Comparison of ENCODE assay signal across 8 cellular contexts in the genomic region with DNA sequence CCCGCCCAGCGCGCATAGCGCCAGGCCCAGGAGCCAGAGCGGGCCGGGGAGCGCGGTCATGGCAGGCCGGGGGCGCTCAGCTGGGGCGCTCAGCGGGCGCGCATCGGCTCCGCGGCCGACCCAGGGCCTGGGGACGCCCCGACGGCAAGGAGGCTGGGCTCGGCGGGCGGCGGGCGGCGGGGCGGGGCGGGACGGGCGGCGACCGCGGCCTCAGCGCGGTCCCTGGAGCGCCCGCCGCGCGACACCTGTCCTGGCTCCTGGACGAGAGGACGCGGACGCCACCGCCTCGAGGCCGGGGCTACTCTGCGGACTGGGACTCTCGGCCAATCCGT. TPM values are rescaled to one million over a fixed set of nuclear protein-coding genes. Genes with fewer than 3 reads are reported as not detected.
DNase-seq lines count a peak whose midpoint lies in the region; ATAC-seq, FAIRE-seq and TF ChIP-seq lines count a peak whose summit lies in the region.

No MANE protein-coding gene starts in this region.

- H3K4me3 ChIP-seq in GM08714 (ENCODE audit: low read length) (peak overlapping the region; percentile 33; the same call in 1 of the 2 replicates), dorsolateral prefrontal cortex (peak overlapping the region in 58 of 59 donors; percentile 28 to 71 (median 56)), ovary (peak overlapping the region; percentile 24)

- TF ChIP-seq CTCF in dorsolateral prefrontal cortex (IDR thresholded peaks at IDR 0.05 in 54 of 56, conservative IDR thresholded peaks at IDR 0.05 in 2 of 56; ENCODE audit: low read depth in 1 of 56, partially characterized antibody in 56 of 56), result no peak
- no peak for TF ChIP-seq CTCF in ovary (IDR thresholded peaks at IDR 0.05)
- TF ChIP-seq CTCF in D721Med (IDR thresholded peaks at IDR 0.05; ENCODE audit: insufficient read depth, missing control alignments), result no peak

- ATAC-seq in HG02870 (IDR thresholded peaks at IDR 0.05; ENCODE audit: unreplicated experiment) (peak; percentile 12), GM21528 (IDR thresholded peaks at IDR 0.05; ENCODE audit: low FRiP score, unreplicated experiment) (no peak)

- peak overlapping the region in 1 of 59 donors; percentile 38 for H3K27ac ChIP-seq in dorsolateral prefrontal cortex
- H3K27ac ChIP-seq in ovary, result no peak overlapping the region

- no peak for TF ChIP-seq EP300 in ovary (IDR thresholded peaks at IDR 0.05)

- TF ChIP-seq POLR2A in ovary (IDR thresholded peaks at IDR 0.05), result no peak
- TF ChIP-seq POLR2A in GM12892 (IDR thresholded peaks at IDR 0.05; ENCODE audit: low read depth, low read length), result no peak

- intact Hi-C loops in dorsolateral prefrontal cortex (cut with DNase I) (no loop called here), ovary (cut with DNase I) (no loop called here)

- DNase-seq in dorsolateral prefrontal cortex (no peak), ovary (no peak), D721Med (ENCODE audit: insufficient read length, low spot score) (no peak), cortex of kidney (lab: John Stamatoyannopoulos, UW) (no peak), GM12892 (ENCODE audit: insufficient read length) (no peak)

- FAIRE-seq in D721Med (lab: Jason Lieb, UNC) (no peak), GM12892 (lab: Jason Lieb, UNC) (no peak)

- WGBS in ovary, 3 donors, result 1% methylated on average over 18 to 51 of the region's 51 CpGs; no CpG with 5 or more reads in 1 of the 3 donors

- no peaks in the 10 kb centered on the region for H3K4me1 ChIP-seq in ovary (ENCODE audit: insufficient read depth)

- H3K9me3 ChIP-seq in ovary, result no peaks in the 10 kb centered on the region

- no peaks in the 10 kb centered on the region for H3K36me3 ChIP-seq in ovary

- H3K27me3 ChIP-seq in dorsolateral prefrontal cortex (peaks cover 0 to 24% (median 7%) of the 10 kb centered on the region in 45 donors), ovary (no peaks in the 10 kb centered on the region)

RNA-seq across cellular contexts. Expression of a gene that starts 0.3 kb away (rescaled TPM):
- total RNA-seq in dorsolateral prefrontal cortex (1 to 10 TPM in 119 of 120 experiments, under 1 TPM in 1; 0.96 to 8.4 (median 3.1) TPM), ovary (under 1 TPM in 6 of 7 donors, not detected in 1; 0.20 to 0.95 (median 0.38) TPM)
- polyA plus RNA-seq in ovary, result 1 to 10 TPM in 1 of 2 donors, under 1 TPM in 1; 0.16 to 1.4 TPM
- polyA plus RNA-seq in GM12892 (2012; ENCODE audit: missing spikeins), result 1.7 TPM

RNA-seq across cellular contexts. Expression of a gene that starts 17.2 kb away (rescaled TPM):
- total RNA-seq in dorsolateral prefrontal cortex (1 to 10 TPM in 119 of 120 experiments, under 1 TPM in 1; 0.68 to 9.4 (median 4.3) TPM), ovary (1 to 10 TPM; 1.6 to 7.2 (median 3.4) TPM)
- polyA plus RNA-seq in ovary, result 1 to 10 TPM in 1 of 2 donors, under 1 TPM in 1; 0.20 to 1.1 TPM
- 1.9 TPM for polyA plus RNA-seq in GM12892 (2012; ENCODE audit: missing spikeins)

RNA-seq across cellular contexts. Expression of a gene that starts 49.7 kb away (rescaled TPM):
- 10 to 100 TPM; 25.6 to 57.3 (median 44.4) TPM for total RNA-seq in dorsolateral prefrontal cortex
- total RNA-seq in ovary, result 10 to 100 TPM; 30.9 to 66.2 (median 46.7) TPM
- polyA plus RNA-seq in ovary, result 100 to 1,000 TPM in 1 of 2 donors, 10 to 100 TPM in 1; 53.3 to 103 TPM
- polyA plus RNA-seq in GM12892 (2012; ENCODE audit: missing spikeins), result 78.6 TPM
